In genomic region chr5:102971693-102972293, GRCh38 we compare ENCODE assay signal across 8 cellular contexts.
A peak's percentile ranks its signal among the peaks of the same experiment; 100 is the strongest.
DNase-seq lines count a peak whose midpoint lies in the region; ATAC-seq, FAIRE-seq and TF ChIP-seq lines count a peak whose summit lies in the region.

No MANE protein-coding gene starts in this region.

- no peaks in the 10 kb centered on the region for H3K9me3 ChIP-seq in HepG2 (ENCODE audit: low read length)

- H3K27ac ChIP-seq in HepG2 (ENCODE audit: extremely low read length, insufficient read depth, low read length), result no peak overlapping the region

- intact Hi-C loops in HepG2 (cut with micrococcal nuclease; ENCODE audit: unreplicated experiment), result loop anchor here (1.0 kb wide), 3 partner anchors 168 to 290 kb away; no protein-coding TSS in a partner anchor

- no peaks in the 10 kb centered on the region for H4K20me1 ChIP-seq in HepG2 (ENCODE audit: insufficient read depth, low read length)

- no peak for FAIRE-seq in HepG2 (lab: Jason Lieb, UNC)

- ATAC-seq in HepG2 (peak; percentile 65), GM19324 (IDR thresholded peaks at IDR 0.05; ENCODE audit: low FRiP score, unreplicated experiment) (no peak)

- no peaks in the 10 kb centered on the region for H3K36me3 ChIP-seq in HepG2 (replicated peaks in 1 of 2; ENCODE audit: control insufficient read depth in 1 of 2, insufficient read depth in 2 of 2, low read length in 2 of 2)

- TF ChIP-seq EP300 in HepG2 (IDR thresholded peaks at IDR 0.05; ENCODE audit: low read depth in 2 of 2, low read length in 2 of 2), result no peak
- no peak for TF ChIP-seq EP300 in HepG2 (CRISPR knock-in tag; IDR thresholded peaks at IDR 0.05; ENCODE audit: borderline replicate concordance)

- WGBS in HepG2 (ENCODE audit: low lambda C conversion rate), result 44% methylated on average over 1 of the region's 1 CpG

- DNase-seq in SKM-1 treated with dmso at 0.1 percent for 144 hours (lab: John Stamatoyannopoulos, UW; ENCODE audit: unreplicated experiment), result peak; percentile 4
- no peak for DNase-seq in SKM-1 (lab: John Stamatoyannopoulos, UW; ENCODE audit: unreplicated experiment)
- peak; percentile 5 for DNase-seq in HuH-7 (ENCODE audit: low spot score)
- DNase-seq in astrocyte of the spinal cord (ENCODE audit: low read depth, low spot score), result peak; percentile 50
- peak; percentile 1 for DNase-seq in HepG2 (ENCODE audit: low spot score)
- no peak for DNase-seq in putamen (ENCODE audit: low spot score)
- no peak for DNase-seq in NCI-H146 (lab: John Stamatoyannopoulos, UW)

- TF ChIP-seq CTCF in astrocyte of the spinal cord (IDR thresholded peaks at IDR 0.05; ENCODE audit: low read depth, low read length), result peak; percentile 55
- TF ChIP-seq CTCF in HepG2 (CRISPR knock-in tag; IDR thresholded peaks at IDR 0.05), result peak; percentile 41; the same call in 1 of the 2 replicates

- H3K27me3 ChIP-seq in HepG2 (ENCODE audit: control insufficient read depth in 1 of 2, insufficient read depth in 2 of 2, low read length in 2 of 2), result no peaks in the 10 kb centered on the region

- in situ Hi-C loops in astrocyte of the spinal cord (cut with HindIII; ENCODE audit: low sequenced_read_pairs), result no loop called here
- in situ Hi-C loops in HepG2 (cut with HindIII; ENCODE audit: extremely low pct_ligation_motif_present, low pct_unique_long_range_greater_than_20kb), result no loop called here

- no peak for TF ChIP-seq RAD21 in HepG2 (CRISPR knock-in tag; IDR thresholded peaks at IDR 0.05)

- POLR2A ChIA-PET in HepG2 (lab: Yijun Ruan, JAX), result no interaction called here

- H2AFZ ChIP-seq in HepG2 (ENCODE audit: low read length), result no peak overlapping the region

- no peaks in the 10 kb centered on the region for H3K4me1 ChIP-seq in HepG2 (ENCODE audit: insufficient read depth, low read length)

- BruUV-seq in HepG2 (replicated peaks; lab: Mats Ljungman, UMichigan), result no TSS peak

- TF ChIP-seq POLR2A in HepG2 (IDR thresholded peaks at IDR 0.05; ENCODE audit: insufficient read depth in 1 of 2, low read depth in 2 of 2, low read length in 2 of 2), result no peak

- CTCF ChIA-PET in HepG2 (lab: Yijun Ruan, JAX; ENCODE audit: low intra/inter-chr PET ratio, low total read pairs), result no interaction called here

- no peak overlapping the region for H3K4me2 ChIP-seq in HepG2 (ENCODE audit: low read depth, low read length)

- no peak overlapping the region for H3K4me3 ChIP-seq in astrocyte of the spinal cord (ENCODE audit: low read depth, low read length)
- no peak overlapping the region for H3K4me3 ChIP-seq in HepG2 (replicated peaks in 1 of 3; ENCODE audit: insufficient read depth in 1 of 3, low read depth in 2 of 3, low read length in 3 of 3)

- H3K9ac ChIP-seq in HepG2 (ENCODE audit: insufficient read depth, low read depth, low read length), result no peak overlapping the region

- no peaks in the 10 kb centered on the region for H3K79me2 ChIP-seq in HepG2 (ENCODE audit: insufficient read depth, low read length)

TF ChIP-seq in HepG2, 621 proteins besides CTCF, POLR2A, EP300 and RAD21:
- TF ChIP-seq STAG1 (CRISPR knock-in tag; IDR thresholded peaks at IDR 0.05), result peak; percentile 47
- TF ChIP-seq ZBTB49 (CRISPR knock-in tag; IDR thresholded peaks at IDR 0.05; ENCODE audit: borderline replicate concordance), result no peak
- TF ChIP-seq TEF (CRISPR knock-in tag; IDR thresholded peaks at IDR 0.05), result no peak
- no peak for TF ChIP-seq PRDM10 (CRISPR knock-in tag; IDR thresholded peaks at IDR 0.05; ENCODE audit: low read depth)

Comparison
In these comparisons a context has a peak if more than half of its experiments do, and no peak if none do; other contexts are left out.
1. DNase-seq: peak in SKM-1 treated with dmso at 0.1 percent for 144 hours (single experiment), HuH-7 (single experiment), astrocyte of the spinal cord (single experiment) and HepG2 (single experiment); none in SKM-1 (single experiment), putamen (single experiment) and NCI-H146 (single experiment).